In genomic region chr22:26673485-26673884, GRCh38 we compare ENCODE assay signal across 8 cellular contexts. TPM values are rescaled to one million over a fixed set of nuclear protein-coding genes. Genes with fewer than 3 reads are reported as not detected.
DNase-seq lines count a peak whose midpoint lies in the region; ATAC-seq, FAIRE-seq and TF ChIP-seq lines count a peak whose summit lies in the region.

No MANE protein-coding gene starts in this region.

- peak; percentile 72 for FAIRE-seq in bronchial epithelial cell (lab: Jason Lieb, UNC)

- TF ChIP-seq POLR2A in vagina (IDR thresholded peaks at IDR 0.05), result no peak

- H3K27ac ChIP-seq in vagina, result peak overlapping the region; percentile 95

- intact Hi-C loops in Calu3 (cut with micrococcal nuclease; ENCODE audit: unreplicated experiment) (loop anchor here (10.0 kb wide), 1 partner anchor 71 kb away; no protein-coding TSS in a partner anchor), vagina (cut with DNase I) (loop anchor here (10.0 kb wide), 1 partner anchor 1131 kb away; the partner anchor contains the start of gene MN1)

- H3K27me3 ChIP-seq in bronchial epithelial cell (ENCODE audit: control insufficient read depth, insufficient read depth, low read length), result no peaks in the 10 kb centered on the region
- no peaks in the 10 kb centered on the region for H3K27me3 ChIP-seq in mononuclear cell (ENCODE audit: insufficient read depth, low read length)
- H3K27me3 ChIP-seq in vagina, result no peaks in the 10 kb centered on the region

- H3K4me1 ChIP-seq in mononuclear cell (ENCODE audit: insufficient read depth, low read length) (peaks cover 76% of the 10 kb centered on the region), vagina (peaks cover 28% of the 10 kb centered on the region)

- BruUV-seq in Calu3 (replicated peaks; lab: Mats Ljungman, UMichigan), result TSS peak; percentile 78

- TF ChIP-seq CTCF in Calu3 (IDR thresholded peaks at IDR 0.05; ENCODE audit: unreplicated experiment) (no peak), bronchial epithelial cell (IDR thresholded peaks at IDR 0.05; ENCODE audit: insufficient read depth, low read length, severe bottlenecking) (no peak), vagina (IDR thresholded peaks at IDR 0.05) (no peak)

- H3K4me3 ChIP-seq in bronchial epithelial cell (ENCODE audit: low read depth, low read length), result peak overlapping the region; percentile 69
- peak overlapping the region; percentile 56 for H3K4me3 ChIP-seq in mononuclear cell (ENCODE audit: low read length)
- peak overlapping the region; percentile 74 to 80 for H3K4me3 ChIP-seq in vagina

- CTCF ChIA-PET in Calu3 (lab: Charles Lee), result interaction anchor here (0.6 kb wide), 1 partner anchor 179 kb away, joined by 4 read pairs; no protein-coding TSS in a partner anchor

- H3K9me3 Mint-ChIP-seq in Calu3 (ENCODE audit: low read depth, unreplicated experiment), result no peaks in the 10 kb centered on the region

- H3K27ac Mint-ChIP-seq in Calu3 (ENCODE audit: unreplicated experiment), result peak overlapping the region; percentile 91

- DNase-seq in Calu3 (no peak), RKO (ENCODE audit: low spot score) (peak; percentile 43), bronchial epithelial cell (ENCODE audit: low read depth) (peak; percentile 97), vagina (ENCODE audit: extremely low spot score in 2 of 2) (no peak), nucleus accumbens (lab: John Stamatoyannopoulos, UW) (no peak), NCI-H2227 treated with DMSO at 0.1 percent for 48 hours (lab: John Stamatoyannopoulos, UW) (no peak)

- peak overlapping the region; percentile 74 for H3K4me3 Mint-ChIP-seq in Calu3 (ENCODE audit: low read depth, unreplicated experiment)

- H3K9me3 ChIP-seq in mononuclear cell (ENCODE audit: low read depth, low read length), result no peaks in the 10 kb centered on the region
- H3K9me3 ChIP-seq in vagina, result no peaks in the 10 kb centered on the region

- peaks cover 4% of the 10 kb centered on the region for H3K27me3 Mint-ChIP-seq in Calu3 (ENCODE audit: unreplicated experiment)

- no peak for ATAC-seq in HG03521 (IDR thresholded peaks at IDR 0.05; ENCODE audit: unreplicated experiment)

- peaks cover 14% of the 10 kb centered on the region for H3K36me3 Mint-ChIP-seq in Calu3 (ENCODE audit: insufficient read depth, unreplicated experiment)

- H3K36me3 ChIP-seq in bronchial epithelial cell (ENCODE audit: control insufficient read depth, insufficient read depth, low read length), result no peaks in the 10 kb centered on the region
- no peaks in the 10 kb centered on the region for H3K36me3 ChIP-seq in vagina

- peaks cover 30% of the 10 kb centered on the region for H3K4me1 Mint-ChIP-seq in Calu3 (ENCODE audit: low read depth, unreplicated experiment)

RNA-seq across cellular contexts. Expression of gene MIAT, which starts 16.1 kb away (rescaled TPM):
- total RNA-seq in Calu3 (2022) (0.52 and 0.64 TPM in 2 replicates), bronchial epithelial cell (0.53 and 0.64 TPM in 2 replicates), mononuclear cell (15.8 TPM), vagina (2.7 TPM)

RNA-seq across cellular contexts. Expression of gene CRYBA4, which starts 51.7 kb away (rescaled TPM):
- not detected in 2 replicates for total RNA-seq in Calu3 (2022)
- total RNA-seq in bronchial epithelial cell, result not detected in 2 replicates
- total RNA-seq in mononuclear cell, result not detected
- total RNA-seq in vagina, result not detected

RNA-seq across cellular contexts. Expression of gene CRYBB1, which starts 55.7 kb away (rescaled TPM):
- total RNA-seq in Calu3 (2022) (not detected in 2 replicates), bronchial epithelial cell (not detected in 2 replicates), mononuclear cell (not detected), vagina (not detected)

Comparison
In these comparisons a context has a peak if more than half of its experiments do, and no peak if none do; other contexts are left out.
1. DNase-seq: peak in RKO (single experiment) and bronchial epithelial cell (single experiment); none in Calu3 (single experiment), vagina (0 of 2), nucleus accumbens (0 of 56) and NCI-H2227 treated with DMSO at 0.1 percent for 48 hours (single experiment).
2. Peak in every context shown above with its lines, with median percentiles within 50 percentile points of each other: H3K4me3 ChIP-seq.